ENCODE assay signal across 23 cellular contexts in the genomic region with DNA sequence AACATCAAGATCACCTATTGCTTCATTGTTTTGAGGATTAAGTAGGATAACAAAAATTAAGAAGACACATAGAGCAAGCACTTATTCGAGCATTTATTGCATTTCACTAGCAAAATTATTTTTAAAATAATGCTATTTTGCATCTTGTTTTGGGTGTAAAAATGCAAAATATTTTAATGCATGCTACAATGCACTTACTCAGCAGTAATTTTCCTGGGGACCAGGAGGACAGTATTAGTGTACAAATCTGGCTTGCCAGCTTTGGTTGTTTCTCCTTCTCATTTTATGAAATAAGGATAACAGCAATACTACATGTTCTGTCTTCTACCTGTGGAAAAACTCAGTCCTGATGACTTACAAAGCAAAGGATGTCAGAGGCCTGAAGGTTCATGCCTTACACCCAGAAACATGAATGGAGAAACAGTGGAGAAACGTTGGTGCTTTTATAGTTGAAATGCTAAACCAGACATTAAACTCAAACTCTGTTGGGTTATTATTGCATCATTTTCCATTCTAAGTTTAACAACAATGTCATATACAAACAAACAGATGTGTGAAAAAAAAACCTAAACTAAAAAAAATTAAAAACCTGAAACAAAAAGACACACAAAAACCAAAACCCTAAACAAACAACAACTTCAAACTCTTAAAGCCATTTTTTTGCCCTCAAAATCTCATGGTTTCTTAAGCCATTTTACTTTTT. TPM values are rescaled to one million over a fixed set of nuclear protein-coding genes. Genes with fewer than 3 reads are reported as not detected.
"Had no signal": no experiment of that assay in that cellular context is flagged by ENCODE, and none has a peak within 500 bp of the region (broad histone marks: within the 10 kb centered on the region; RNA-seq: fewer than 3 reads in every experiment).

No MANE protein-coding gene starts in this region.

- ATAC-seq: Panc1, PC-3, T-cell had no signal

- H3K27ac ChIP-seq: RWPE1 had no signal

- H3K9ac ChIP-seq: SK-N-SH had no signal

- H3K4me2 ChIP-seq: SK-N-SH had no signal

- H3K4me1 Mint-ChIP-seq: IgD-negative memory B cell, T-cell had no signal

- H3K27me3 Mint-ChIP-seq: T-cell had no signal

- DNase-seq: KBM-7, MV-4-11, NCI-H1048, NCI-H1105, NCI-H1417, NCI-H1436 treated with DMSO at 0.1 percent for 48 hours, NCI-H1694, NCI-H1930, NCI-H2081, NCI-H2107, NCI-H2227 treated with DMSO at 0.1 percent for 48 hours, NCI-H524, NCI-H526 treated with DMSO at 0.1 percent for 48 hours, NCI-H748 treated with DMSO at 0.1 percent for 48 hours, PC-3, SHP77, SK-N-SH, SW 1271, T-cell had no signal

- H3K36me3 Mint-ChIP-seq: IgD-negative memory B cell had no signal

- H3K27ac Mint-ChIP-seq: IgD-negative memory B cell, T-cell had no signal

- H3K4me3 Mint-ChIP-seq: IgD-negative memory B cell, T-cell had no signal

RNA-seq across cellular contexts. Expression of a gene that starts 50.2 kb away (rescaled TPM):
- total RNA-seq: OCI-LY7 had no signal
